1 cellular context compared by ENCODE assay signal in the genomic region with DNA sequence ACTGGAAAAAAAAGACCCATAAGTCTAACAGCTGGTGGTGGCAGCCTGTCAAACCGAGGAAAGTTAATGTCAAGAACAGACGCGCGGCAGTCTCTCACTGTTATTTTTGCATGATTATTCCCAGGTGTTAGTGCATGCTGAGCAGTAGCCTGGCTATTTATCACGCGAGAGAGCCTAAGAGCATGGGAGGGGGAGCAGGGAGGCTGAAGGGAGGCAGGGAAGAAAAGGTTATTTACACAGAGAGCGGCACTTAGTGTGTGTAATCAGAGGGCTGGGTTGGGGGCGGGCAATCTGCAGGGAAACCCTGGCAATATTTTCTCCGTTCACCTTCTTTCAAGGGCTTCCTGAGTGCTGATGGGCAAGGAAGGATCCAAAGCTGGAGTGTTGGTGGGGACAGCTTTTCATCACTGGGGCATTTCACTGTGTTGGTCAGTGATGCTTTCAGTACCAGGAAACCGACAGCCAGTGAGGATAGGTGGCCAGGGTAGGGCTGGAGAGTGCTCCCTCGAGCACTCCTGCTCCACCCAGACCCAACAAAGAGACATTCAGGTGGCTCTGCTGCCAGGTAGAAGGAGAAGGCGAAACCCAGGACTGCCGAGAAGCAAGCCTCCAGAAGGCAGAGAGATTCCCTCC.
TF ChIP-seq lines count a peak whose summit lies in the region.

No MANE protein-coding gene starts in this region.

TF ChIP-seq in HEK293, 187 proteins besides CTCF, POLR2A, EP300 and RAD21 (continued from another document):
- TF ChIP-seq, protein P1, sequence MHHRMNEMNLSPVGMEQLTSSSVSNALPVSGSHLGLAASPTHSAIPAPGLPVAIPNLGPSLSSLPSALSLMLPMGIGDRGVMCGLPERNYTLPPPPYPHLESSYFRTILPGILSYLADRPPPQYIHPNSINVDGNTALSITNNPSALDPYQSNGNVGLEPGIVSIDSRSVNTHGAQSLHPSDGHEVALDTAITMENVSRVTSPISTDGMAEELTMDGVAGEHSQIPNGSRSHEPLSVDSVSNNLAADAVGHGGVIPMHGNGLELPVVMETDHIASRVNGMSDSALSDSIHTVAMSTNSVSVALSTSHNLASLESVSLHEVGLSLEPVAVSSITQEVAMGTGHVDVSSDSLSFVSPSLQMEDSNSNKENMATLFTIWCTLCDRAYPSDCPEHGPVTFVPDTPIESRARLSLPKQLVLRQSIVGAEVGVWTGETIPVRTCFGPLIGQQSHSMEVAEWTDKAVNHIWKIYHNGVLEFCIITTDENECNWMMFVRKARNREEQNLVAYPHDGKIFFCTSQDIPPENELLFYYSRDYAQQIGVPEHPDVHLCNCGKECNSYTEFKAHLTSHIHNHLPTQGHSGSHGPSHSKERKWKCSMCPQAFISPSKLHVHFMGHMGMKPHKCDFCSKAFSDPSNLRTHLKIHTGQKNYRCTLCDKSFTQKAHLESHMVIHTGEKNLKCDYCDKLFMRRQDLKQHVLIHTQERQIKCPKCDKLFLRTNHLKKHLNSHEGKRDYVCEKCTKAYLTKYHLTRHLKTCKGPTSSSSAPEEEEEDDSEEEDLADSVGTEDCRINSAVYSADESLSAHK (tag by site-specific recombination; IDR thresholded peaks at IDR 0.05), result peak; percentile 92
- TF ChIP-seq KLF7 (tag by site-specific recombination; IDR thresholded peaks at IDR 0.05; ENCODE audit: borderline replicate concordance) (peak; percentile 90; the same call in 1 of the 2 replicates), ZBTB48 (tag by site-specific recombination; IDR thresholded peaks at IDR 0.05) (peak; percentile 37; the same call in 1 of the 2 replicates), ZNF248 (tag by site-specific recombination; IDR thresholded peaks at IDR 0.05) (no peak), ZNF624 (tag by site-specific recombination; IDR thresholded peaks at IDR 0.05) (no peak), SETDB1 (IDR thresholded peaks at IDR 0.05; ENCODE audit: insufficient read length, low read length) (no peak), ZNF184 (tag by site-specific recombination; IDR thresholded peaks at IDR 0.05) (no peak), ZNF10 (tag by site-specific recombination; IDR thresholded peaks at IDR 0.05) (no peak; the same call in 1 of the 2 replicates)
TF ChIP-seq in HEK293: peak in this region for 66.
